Comparison of ENCODE assay signal across 2 cellular contexts in the genomic region with DNA sequence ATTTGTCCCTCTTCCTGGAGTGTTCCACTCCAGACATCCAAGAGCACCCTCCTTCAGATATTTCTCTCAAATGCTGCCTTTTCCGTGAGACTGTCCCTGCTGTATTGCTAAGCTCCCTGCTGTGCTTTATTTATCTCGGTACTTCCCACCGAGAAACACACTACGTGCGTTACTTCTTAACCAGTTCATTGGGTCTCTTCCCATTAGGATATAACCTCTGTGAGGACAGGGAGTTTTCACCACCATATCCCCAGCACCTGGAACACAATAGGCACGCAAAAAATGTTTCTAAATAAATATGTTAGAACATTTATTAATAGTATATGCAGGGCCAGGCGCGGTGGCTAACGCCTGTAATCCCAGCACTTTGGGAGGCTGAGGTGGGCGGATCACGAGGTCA.
TF ChIP-seq lines count a peak whose summit lies in the region.

No MANE protein-coding gene starts in this region.

TF ChIP-seq in IMR-90, 13 proteins besides CTCF, POLR2A, EP300 and RAD21 (continued from another document):
- TF ChIP-seq, protein P1, sequence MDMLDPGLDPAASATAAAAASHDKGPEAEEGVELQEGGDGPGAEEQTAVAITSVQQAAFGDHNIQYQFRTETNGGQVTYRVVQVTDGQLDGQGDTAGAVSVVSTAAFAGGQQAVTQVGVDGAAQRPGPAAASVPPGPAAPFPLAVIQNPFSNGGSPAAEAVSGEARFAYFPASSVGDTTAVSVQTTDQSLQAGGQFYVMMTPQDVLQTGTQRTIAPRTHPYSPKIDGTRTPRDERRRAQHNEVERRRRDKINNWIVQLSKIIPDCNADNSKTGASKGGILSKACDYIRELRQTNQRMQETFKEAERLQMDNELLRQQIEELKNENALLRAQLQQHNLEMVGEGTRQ (IDR thresholded peaks at IDR 0.05; ENCODE audit: low read depth, low read length) = no peak
- TF ChIP-seq NFE2L2 (IDR thresholded peaks at IDR 0.05; ENCODE audit: low read depth, low read length) = no peak
- no peak for TF ChIP-seq BHLHE40 (IDR thresholded peaks at IDR 0.05; ENCODE audit: low read depth, low read length)
- TF ChIP-seq MXI1 (IDR thresholded peaks at IDR 0.05; ENCODE audit: borderline replicate concordance, low read depth, low read length) = no peak
- TF ChIP-seq SMC3 (IDR thresholded peaks at IDR 0.05; ENCODE audit: low read depth, low read length) = no peak
- TF ChIP-seq FOS (IDR thresholded peaks at IDR 0.05; ENCODE audit: low read depth, low read length) = no peak

TF ChIP-seq in WTC11, 78 proteins besides CTCF, POLR2A, EP300 and RAD21 (continued from another document):
- TF ChIP-seq, protein P2, sequence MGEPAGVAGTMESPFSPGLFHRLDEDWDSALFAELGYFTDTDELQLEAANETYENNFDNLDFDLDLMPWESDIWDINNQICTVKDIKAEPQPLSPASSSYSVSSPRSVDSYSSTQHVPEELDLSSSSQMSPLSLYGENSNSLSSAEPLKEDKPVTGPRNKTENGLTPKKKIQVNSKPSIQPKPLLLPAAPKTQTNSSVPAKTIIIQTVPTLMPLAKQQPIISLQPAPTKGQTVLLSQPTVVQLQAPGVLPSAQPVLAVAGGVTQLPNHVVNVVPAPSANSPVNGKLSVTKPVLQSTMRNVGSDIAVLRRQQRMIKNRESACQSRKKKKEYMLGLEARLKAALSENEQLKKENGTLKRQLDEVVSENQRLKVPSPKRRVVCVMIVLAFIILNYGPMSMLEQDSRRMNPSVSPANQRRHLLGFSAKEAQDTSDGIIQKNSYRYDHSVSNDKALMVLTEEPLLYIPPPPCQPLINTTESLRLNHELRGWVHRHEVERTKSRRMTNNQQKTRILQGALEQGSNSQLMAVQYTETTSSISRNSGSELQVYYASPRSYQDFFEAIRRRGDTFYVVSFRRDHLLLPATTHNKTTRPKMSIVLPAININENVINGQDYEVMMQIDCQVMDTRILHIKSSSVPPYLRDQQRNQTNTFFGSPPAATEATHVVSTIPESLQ (CRISPR knock-in tag; IDR thresholded peaks at IDR 0.05) = no peak
- TF ChIP-seq, protein P3, sequence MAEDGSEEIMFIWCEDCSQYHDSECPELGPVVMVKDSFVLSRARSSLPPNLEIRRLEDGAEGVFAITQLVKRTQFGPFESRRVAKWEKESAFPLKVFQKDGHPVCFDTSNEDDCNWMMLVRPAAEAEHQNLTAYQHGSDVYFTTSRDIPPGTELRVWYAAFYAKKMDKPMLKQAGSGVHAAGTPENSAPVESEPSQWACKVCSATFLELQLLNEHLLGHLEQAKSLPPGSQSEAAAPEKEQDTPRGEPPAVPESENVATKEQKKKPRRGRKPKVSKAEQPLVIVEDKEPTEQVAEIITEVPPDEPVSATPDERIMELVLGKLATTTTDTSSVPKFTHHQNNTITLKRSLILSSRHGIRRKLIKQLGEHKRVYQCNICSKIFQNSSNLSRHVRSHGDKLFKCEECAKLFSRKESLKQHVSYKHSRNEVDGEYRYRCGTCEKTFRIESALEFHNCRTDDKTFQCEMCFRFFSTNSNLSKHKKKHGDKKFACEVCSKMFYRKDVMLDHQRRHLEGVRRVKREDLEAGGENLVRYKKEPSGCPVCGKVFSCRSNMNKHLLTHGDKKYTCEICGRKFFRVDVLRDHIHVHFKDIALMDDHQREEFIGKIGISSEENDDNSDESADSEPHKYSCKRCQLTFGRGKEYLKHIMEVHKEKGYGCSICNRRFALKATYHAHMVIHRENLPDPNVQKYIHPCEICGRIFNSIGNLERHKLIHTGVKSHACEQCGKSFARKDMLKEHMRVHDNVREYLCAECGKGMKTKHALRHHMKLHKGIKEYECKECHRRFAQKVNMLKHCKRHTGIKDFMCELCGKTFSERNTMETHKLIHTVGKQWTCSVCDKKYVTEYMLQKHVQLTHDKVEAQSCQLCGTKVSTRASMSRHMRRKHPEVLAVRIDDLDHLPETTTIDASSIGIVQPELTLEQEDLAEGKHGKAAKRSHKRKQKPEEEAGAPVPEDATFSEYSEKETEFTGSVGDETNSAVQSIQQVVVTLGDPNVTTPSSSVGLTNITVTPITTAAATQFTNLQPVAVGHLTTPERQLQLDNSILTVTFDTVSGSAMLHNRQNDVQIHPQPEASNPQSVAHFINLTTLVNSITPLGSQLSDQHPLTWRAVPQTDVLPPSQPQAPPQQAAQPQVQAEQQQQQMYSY (CRISPR knock-in tag; IDR thresholded peaks at IDR 0.05) = no peak
- TF ChIP-seq MXD4 (CRISPR knock-in tag; IDR thresholded peaks at IDR 0.05; ENCODE audit: borderline replicate concordance) (no peak), CBFB (CRISPR knock-in tag; IDR thresholded peaks at IDR 0.05; ENCODE audit: low read depth) (no peak), EMX1 (CRISPR knock-in tag; IDR thresholded peaks at IDR 0.05) (no peak), ZNF396 (CRISPR knock-in tag; IDR thresholded peaks at IDR 0.05; ENCODE audit: borderline replicate concordance) (no peak), SOX15 (CRISPR knock-in tag; IDR thresholded peaks at IDR 0.05) (no peak), KAT7 (CRISPR knock-in tag; IDR thresholded peaks at IDR 0.05; ENCODE audit: borderline replicate concordance) (no peak), ZNF423 (CRISPR knock-in tag; IDR thresholded peaks at IDR 0.05) (no peak), FOXP1 (CRISPR knock-in tag; IDR thresholded peaks at IDR 0.05; ENCODE audit: borderline replicate concordance) (no peak), MYBL2 (CRISPR knock-in tag; IDR thresholded peaks at IDR 0.05) (no peak), ZNF219 (CRISPR knock-in tag; IDR thresholded peaks at IDR 0.05; ENCODE audit: borderline replicate concordance) (no peak), RELA (CRISPR knock-in tag; IDR thresholded peaks at IDR 0.05; ENCODE audit: borderline replicate concordance) (no peak), NFE2L1 (CRISPR knock-in tag; IDR thresholded peaks at IDR 0.05) (no peak)
- TF ChIP-seq, protein P4, sequence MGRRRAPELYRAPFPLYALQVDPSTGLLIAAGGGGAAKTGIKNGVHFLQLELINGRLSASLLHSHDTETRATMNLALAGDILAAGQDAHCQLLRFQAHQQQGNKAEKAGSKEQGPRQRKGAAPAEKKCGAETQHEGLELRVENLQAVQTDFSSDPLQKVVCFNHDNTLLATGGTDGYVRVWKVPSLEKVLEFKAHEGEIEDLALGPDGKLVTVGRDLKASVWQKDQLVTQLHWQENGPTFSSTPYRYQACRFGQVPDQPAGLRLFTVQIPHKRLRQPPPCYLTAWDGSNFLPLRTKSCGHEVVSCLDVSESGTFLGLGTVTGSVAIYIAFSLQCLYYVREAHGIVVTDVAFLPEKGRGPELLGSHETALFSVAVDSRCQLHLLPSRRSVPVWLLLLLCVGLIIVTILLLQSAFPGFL (CRISPR knock-in tag; IDR thresholded peaks at IDR 0.05; ENCODE audit: borderline replicate concordance) = no peak
- TF ChIP-seq, protein P5, sequence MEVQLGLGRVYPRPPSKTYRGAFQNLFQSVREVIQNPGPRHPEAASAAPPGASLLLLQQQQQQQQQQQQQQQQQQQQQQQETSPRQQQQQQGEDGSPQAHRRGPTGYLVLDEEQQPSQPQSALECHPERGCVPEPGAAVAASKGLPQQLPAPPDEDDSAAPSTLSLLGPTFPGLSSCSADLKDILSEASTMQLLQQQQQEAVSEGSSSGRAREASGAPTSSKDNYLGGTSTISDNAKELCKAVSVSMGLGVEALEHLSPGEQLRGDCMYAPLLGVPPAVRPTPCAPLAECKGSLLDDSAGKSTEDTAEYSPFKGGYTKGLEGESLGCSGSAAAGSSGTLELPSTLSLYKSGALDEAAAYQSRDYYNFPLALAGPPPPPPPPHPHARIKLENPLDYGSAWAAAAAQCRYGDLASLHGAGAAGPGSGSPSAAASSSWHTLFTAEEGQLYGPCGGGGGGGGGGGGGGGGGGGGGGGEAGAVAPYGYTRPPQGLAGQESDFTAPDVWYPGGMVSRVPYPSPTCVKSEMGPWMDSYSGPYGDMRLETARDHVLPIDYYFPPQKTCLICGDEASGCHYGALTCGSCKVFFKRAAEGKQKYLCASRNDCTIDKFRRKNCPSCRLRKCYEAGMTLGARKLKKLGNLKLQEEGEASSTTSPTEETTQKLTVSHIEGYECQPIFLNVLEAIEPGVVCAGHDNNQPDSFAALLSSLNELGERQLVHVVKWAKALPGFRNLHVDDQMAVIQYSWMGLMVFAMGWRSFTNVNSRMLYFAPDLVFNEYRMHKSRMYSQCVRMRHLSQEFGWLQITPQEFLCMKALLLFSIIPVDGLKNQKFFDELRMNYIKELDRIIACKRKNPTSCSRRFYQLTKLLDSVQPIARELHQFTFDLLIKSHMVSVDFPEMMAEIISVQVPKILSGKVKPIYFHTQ (CRISPR knock-in tag; IDR thresholded peaks at IDR 0.05) = no peak
- TF ChIP-seq, protein P6, sequence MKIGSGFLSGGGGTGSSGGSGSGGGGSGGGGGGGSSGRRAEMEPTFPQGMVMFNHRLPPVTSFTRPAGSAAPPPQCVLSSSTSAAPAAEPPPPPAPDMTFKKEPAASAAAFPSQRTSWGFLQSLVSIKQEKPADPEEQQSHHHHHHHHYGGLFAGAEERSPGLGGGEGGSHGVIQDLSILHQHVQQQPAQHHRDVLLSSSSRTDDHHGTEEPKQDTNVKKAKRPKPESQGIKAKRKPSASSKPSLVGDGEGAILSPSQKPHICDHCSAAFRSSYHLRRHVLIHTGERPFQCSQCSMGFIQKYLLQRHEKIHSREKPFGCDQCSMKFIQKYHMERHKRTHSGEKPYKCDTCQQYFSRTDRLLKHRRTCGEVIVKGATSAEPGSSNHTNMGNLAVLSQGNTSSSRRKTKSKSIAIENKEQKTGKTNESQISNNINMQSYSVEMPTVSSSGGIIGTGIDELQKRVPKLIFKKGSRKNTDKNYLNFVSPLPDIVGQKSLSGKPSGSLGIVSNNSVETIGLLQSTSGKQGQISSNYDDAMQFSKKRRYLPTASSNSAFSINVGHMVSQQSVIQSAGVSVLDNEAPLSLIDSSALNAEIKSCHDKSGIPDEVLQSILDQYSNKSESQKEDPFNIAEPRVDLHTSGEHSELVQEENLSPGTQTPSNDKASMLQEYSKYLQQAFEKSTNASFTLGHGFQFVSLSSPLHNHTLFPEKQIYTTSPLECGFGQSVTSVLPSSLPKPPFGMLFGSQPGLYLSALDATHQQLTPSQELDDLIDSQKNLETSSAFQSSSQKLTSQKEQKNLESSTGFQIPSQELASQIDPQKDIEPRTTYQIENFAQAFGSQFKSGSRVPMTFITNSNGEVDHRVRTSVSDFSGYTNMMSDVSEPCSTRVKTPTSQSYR (CRISPR knock-in tag; IDR thresholded peaks at IDR 0.05) = no peak
- TF ChIP-seq, protein P1 (CRISPR knock-in tag; IDR thresholded peaks at IDR 0.05) = no peak
TF ChIP-seq in WTC11: peak in this region for 0.
